Comparison of ENCODE assay signal across 21 cellular contexts in the genomic region with DNA sequence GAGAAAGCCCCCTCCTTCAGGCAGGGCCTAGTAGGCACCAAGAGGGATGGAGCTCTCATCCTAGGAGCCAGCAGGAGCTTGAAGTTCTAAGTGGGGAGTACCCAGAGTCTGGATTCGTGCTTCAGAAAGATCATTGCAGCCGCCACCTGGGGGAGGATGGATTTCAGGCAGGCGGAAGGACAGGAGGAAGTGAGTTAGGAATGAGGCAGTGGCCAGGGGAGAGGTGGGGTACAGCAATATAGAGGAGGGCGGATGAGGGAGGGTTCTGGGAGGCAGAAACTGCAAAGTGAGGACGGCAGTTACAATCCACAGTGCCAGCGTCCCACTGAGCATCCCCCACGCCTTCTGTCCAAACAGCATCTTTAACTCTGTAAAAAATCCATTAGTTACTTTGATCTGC.
"Had no signal": no experiment of that assay in that cellular context is flagged by ENCODE, and none has a peak within 500 bp of the region (broad histone marks: within the 10 kb centered on the region; RNA-seq: fewer than 3 reads in every experiment).

No MANE protein-coding gene starts in this region.

- H3K4me2 ChIP-seq: hepatocyte had no signal

- H3K4me3 ChIP-seq: colonic mucosa, esophagus muscularis mucosa, gastroesophageal sphincter, heart left ventricle, hepatocyte, left lung, lower lobe of right lung, mucosa of descending colon had no signal

- ATAC-seq: foreskin keratinocyte, gastroesophageal sphincter, heart left ventricle, left cardiac atrium, left lung, left ventricle myocardium superior, lower lobe of right lung, mucosa of descending colon had no signal

- H3K79me2 ChIP-seq: hepatocyte had no signal

- H3K4me1 ChIP-seq: colonic mucosa, foreskin keratinocyte, left lung, lower lobe of right lung had no signal

- H3K4me3 Mint-ChIP-seq: dendritic cell treated with granulocyte-macrophage colony-stimulating factor and Interleukin-4, amounts not matched to agents 40 ng/mL and 50 ng/mL, for 4 days; immature natural killer cell; mesothelial cell of epicardium had no signal

- DNase-seq: colonic mucosa; cortex of kidney; effector CD4-positive, alpha-beta T cell; effector memory CD4-positive, alpha-beta T cell; foreskin keratinocyte; heart left ventricle; immature natural killer cell; islet precursor cell; kidney; kidney glomerular epithelial cell; left cardiac atrium; left lung; left ventricle myocardium superior; lower lobe of right lung; mesenchymal stem cell had no signal

- H3K36me3 ChIP-seq: colonic mucosa, esophagus muscularis mucosa, gastroesophageal sphincter, heart left ventricle, left lung, lower lobe of right lung had no signal

- H3K27ac Mint-ChIP-seq: dendritic cell treated with granulocyte-macrophage colony-stimulating factor and Interleukin-4, amounts not matched to agents 40 ng/mL and 50 ng/mL, for 4 days; immature natural killer cell; mesothelial cell of epicardium had no signal

- H3K36me3 Mint-ChIP-seq: immature natural killer cell, mesothelial cell of epicardium had no signal

- H3K4me1 Mint-ChIP-seq: immature natural killer cell, mesothelial cell of epicardium had no signal

- H3K27me3 ChIP-seq: foreskin keratinocyte, hepatocyte had no signal

- H3K9me3 ChIP-seq: colonic mucosa, esophagus muscularis mucosa, gastroesophageal sphincter, heart left ventricle, left lung, lower lobe of right lung, mucosa of descending colon had no signal

- H2AFZ ChIP-seq: hepatocyte had no signal

- H3K27ac ChIP-seq: colonic mucosa, esophagus muscularis mucosa, foreskin keratinocyte, gastroesophageal sphincter, heart left ventricle, hepatocyte, left lung, lower lobe of right lung had no signal

- H3K9me3 Mint-ChIP-seq: dendritic cell treated with granulocyte-macrophage colony-stimulating factor and Interleukin-4, amounts not matched to agents 40 ng/mL and 50 ng/mL, for 4 days; immature natural killer cell; mesothelial cell of epicardium had no signal
